9 cellular contexts compared by ENCODE assay signal in genomic region chr5:147576646-147577535, GRCh38.
DNase-seq lines count a peak whose midpoint lies in the region; TF ChIP-seq lines count a peak whose summit lies in the region.
"Had no signal": no experiment of that assay in that cellular context is flagged by ENCODE, and none has a peak within 500 bp of the region (broad histone marks: within the 10 kb centered on the region; RNA-seq: fewer than 3 reads in every experiment).

No MANE protein-coding gene starts in this region.

- no peak overlapping the region for H4K5ac ChIP-seq in H9 (ENCODE audit: insufficient read length, low read depth, low read length)

- H4K8ac ChIP-seq in H9 (replicated peaks; ENCODE audit: insufficient read length, low read depth, low read length) = no peak overlapping the region

- no peak overlapping the region for H3K56ac ChIP-seq in H9 (ENCODE audit: insufficient read length, low read depth, low read length)

- TF ChIP-seq CTCF in H9 (conservative IDR thresholded peaks at IDR 0.05) (peak; percentile 96), ascending aorta (IDR thresholded peaks at IDR 0.05) (peak; percentile 78 to 88 (median 80))

- no peaks in the 10 kb centered on the region for H3K23me2 ChIP-seq in H9 (ENCODE audit: insufficient read length, low read depth, low read length, poor library complexity, severe bottlenecking)

- H3K36me3 Mint-ChIP-seq in H9 (ENCODE audit: insufficient read depth in 1 of 3, low read depth in 3 of 3) = peaks cover 28 to 45% (median 33%) of the 10 kb centered on the region in 3 experiments

- no peak overlapping the region for H3K18ac ChIP-seq in H9 (ENCODE audit: insufficient read length, low read depth, low read length)

- H3K4me3 Mint-ChIP-seq in H9 = peak overlapping the region in 1 of 2 experiments; percentile 38; a peak in 2 of 5 replicates
- H3K4me3 Mint-ChIP-seq: central memory CD8-positive, alpha-beta T cell had no signal

- H3K27me3 ChIP-seq in H9 (ENCODE audit: insufficient read depth, low read length) (no peaks in the 10 kb centered on the region), ascending aorta (no peaks in the 10 kb centered on the region)

- H3K9me3 Mint-ChIP-seq in H9 = peaks cover 18 to 24% of the 10 kb centered on the region in 2 experiments
- H3K9me3 Mint-ChIP-seq: central memory CD8-positive, alpha-beta T cell had no signal

- H3K79me1 ChIP-seq in H9 (ENCODE audit: insufficient read depth, low read depth, low read length, poor library complexity, severe bottlenecking) = peaks cover 2% of the 10 kb centered on the region

- H3K4ac ChIP-seq in H9 (ENCODE audit: low read depth, low read length) = no peak overlapping the region

- H3K9ac ChIP-seq in H9 (ENCODE audit: extremely low read depth, insufficient read length, low read length) = no peak overlapping the region

- H2BK20ac ChIP-seq in H9 (ENCODE audit: low read depth, low read length, poor library complexity, severe bottlenecking) = no peak overlapping the region

- intact Hi-C loops in ascending aorta (cut with DNase I) = loop anchor here (1.0 to 10.0 kb wide), 5 partner anchors 123 to 1032 kb away; no protein-coding TSS in a partner anchor

- H3K4me2 ChIP-seq in H9 (ENCODE audit: insufficient read depth, insufficient read length, low read length) = no peak overlapping the region

- no peak overlapping the region for H2BK12ac ChIP-seq in H9 (ENCODE audit: insufficient read length, low read depth, low read length)

- no peak overlapping the region for H3K14ac ChIP-seq in H9 (ENCODE audit: insufficient read depth, low read length)

- DNase-seq in NOMO-1 (lab: John Stamatoyannopoulos, UW; ENCODE audit: unreplicated experiment in 2 of 2) = peak; percentile 21 to 30
- no peak for DNase-seq in NOMO-1 treated with dmso at 0.1 percent for 144 hours (lab: John Stamatoyannopoulos, UW; ENCODE audit: unreplicated experiment)
- peak; percentile 60 for DNase-seq in H9
- DNase-seq in NCI-H2227 (lab: John Stamatoyannopoulos, UW; ENCODE audit: unreplicated experiment) = peak; percentile 42
- no peak for DNase-seq in ascending aorta (ENCODE audit: low spot score in 2 of 2)
- DNase-seq in iris pigment epithelial cell (ENCODE audit: low read depth) = peak; percentile 38
- peak; percentile 4 to 6 for DNase-seq in stimulated activated CD8-positive, alpha-beta memory T cell treated with anti-CD3 and anti-CD28 coated beads, Interleukin-15, amount 100 ng/mL, for 48 hours (ENCODE audit: low read depth in 2 of 2)
- no peak for DNase-seq in NCI-H187 treated with DMSO at 0.1 percent for 48 hours (lab: John Stamatoyannopoulos, UW)

- no peak overlapping the region for H3K27ac ChIP-seq in H9 (ENCODE audit: insufficient read length, low read depth, low read length)
- no peak overlapping the region for H3K27ac ChIP-seq in ascending aorta

- no peak overlapping the region for H2BK120ac ChIP-seq in H9 (ENCODE audit: low read depth, low read length, poor library complexity, severe bottlenecking)

- peaks cover 67 to 74% of the 10 kb centered on the region in 2 experiments for H3K4me1 Mint-ChIP-seq in H9
- H3K4me1 Mint-ChIP-seq: central memory CD8-positive, alpha-beta T cell had no signal

- no peak overlapping the region for H3T11ph ChIP-seq in H9 (ENCODE audit: low read length)

- no peaks in the 10 kb centered on the region for H3K27me3 Mint-ChIP-seq in H9 (ENCODE audit: low read depth)

- no peak overlapping the region for H3K23ac ChIP-seq in H9 (ENCODE audit: insufficient read length, low read depth, low read length)

- H2AK5ac ChIP-seq in H9 (ENCODE audit: insufficient read length, low read length) = no peak overlapping the region

- no peak overlapping the region for H2AFZ ChIP-seq in H9 (ENCODE audit: low read length)

- no peaks in the 10 kb centered on the region for H4K20me1 ChIP-seq in H9 (ENCODE audit: control insufficient read depth, insufficient read depth, insufficient read length)

- H3K27ac Mint-ChIP-seq in H9 = peak overlapping the region in 2 of 3 experiments; percentile 75 to 88; a peak in 5 of 7 replicates

- H2BK15ac ChIP-seq in H9 (ENCODE audit: low read depth, low read length) = no peak overlapping the region

- H3K9me3 ChIP-seq in H9 (ENCODE audit: control insufficient read depth, low read depth, low read length) = no peaks in the 10 kb centered on the region
- H3K9me3 ChIP-seq in ascending aorta = no peaks in the 10 kb centered on the region

- peaks cover 10% of the 10 kb centered on the region; the same call in 1 of the 2 replicates for H3K4me1 ChIP-seq in H9 (ENCODE audit: insufficient read depth, low read length)
- peaks cover 0 to 4% of the 10 kb centered on the region in 2 donors for H3K4me1 ChIP-seq in ascending aorta

- H3K79me2 ChIP-seq in H9 (ENCODE audit: insufficient read depth, low read length) = peaks cover 8% of the 10 kb centered on the region; the same call in 1 of the 2 replicates

- no peak overlapping the region for H2BK5ac ChIP-seq in H9 (ENCODE audit: insufficient read length, low read length)

- no peak overlapping the region for H3K4me3 ChIP-seq in ascending aorta

- no CpG with 5 or more reads among the region's 15 CpGs for WGBS in H9 (ENCODE audit: extremely low coverage, insufficient read length, low lambda C conversion rate)

- no peaks in the 10 kb centered on the region for H3K36me3 ChIP-seq in ascending aorta

- no peak overlapping the region for H4K91ac ChIP-seq in H9 (ENCODE audit: insufficient read length, low read depth, low read length)

Comparison
In these comparisons a context has a peak if more than half of its experiments do, and no peak if none do; other contexts are left out.
1. DNase-seq: peak in NOMO-1 (2 of 2), H9 (single experiment), NCI-H2227 (single experiment), iris pigment epithelial cell (single experiment) and stimulated activated CD8-positive, alpha-beta memory T cell treated with anti-CD3 and anti-CD28 coated beads, Interleukin-15, amount 100 ng/mL, for 48 hours (2 of 2); none in NOMO-1 treated with dmso at 0.1 percent for 144 hours (single experiment), ascending aorta (0 of 2) and NCI-H187 treated with DMSO at 0.1 percent for 48 hours (single experiment).